2 cellular contexts compared by ENCODE assay signal in genomic region chr17:19313746-19314651, GRCh38.
TF ChIP-seq lines count a peak whose summit lies in the region.

No MANE protein-coding gene starts in this region.

TF ChIP-seq in GM23338, 12 proteins besides CTCF, POLR2A, EP300 and RAD21 (continued from another document):
- TF ChIP-seq, protein P1, sequence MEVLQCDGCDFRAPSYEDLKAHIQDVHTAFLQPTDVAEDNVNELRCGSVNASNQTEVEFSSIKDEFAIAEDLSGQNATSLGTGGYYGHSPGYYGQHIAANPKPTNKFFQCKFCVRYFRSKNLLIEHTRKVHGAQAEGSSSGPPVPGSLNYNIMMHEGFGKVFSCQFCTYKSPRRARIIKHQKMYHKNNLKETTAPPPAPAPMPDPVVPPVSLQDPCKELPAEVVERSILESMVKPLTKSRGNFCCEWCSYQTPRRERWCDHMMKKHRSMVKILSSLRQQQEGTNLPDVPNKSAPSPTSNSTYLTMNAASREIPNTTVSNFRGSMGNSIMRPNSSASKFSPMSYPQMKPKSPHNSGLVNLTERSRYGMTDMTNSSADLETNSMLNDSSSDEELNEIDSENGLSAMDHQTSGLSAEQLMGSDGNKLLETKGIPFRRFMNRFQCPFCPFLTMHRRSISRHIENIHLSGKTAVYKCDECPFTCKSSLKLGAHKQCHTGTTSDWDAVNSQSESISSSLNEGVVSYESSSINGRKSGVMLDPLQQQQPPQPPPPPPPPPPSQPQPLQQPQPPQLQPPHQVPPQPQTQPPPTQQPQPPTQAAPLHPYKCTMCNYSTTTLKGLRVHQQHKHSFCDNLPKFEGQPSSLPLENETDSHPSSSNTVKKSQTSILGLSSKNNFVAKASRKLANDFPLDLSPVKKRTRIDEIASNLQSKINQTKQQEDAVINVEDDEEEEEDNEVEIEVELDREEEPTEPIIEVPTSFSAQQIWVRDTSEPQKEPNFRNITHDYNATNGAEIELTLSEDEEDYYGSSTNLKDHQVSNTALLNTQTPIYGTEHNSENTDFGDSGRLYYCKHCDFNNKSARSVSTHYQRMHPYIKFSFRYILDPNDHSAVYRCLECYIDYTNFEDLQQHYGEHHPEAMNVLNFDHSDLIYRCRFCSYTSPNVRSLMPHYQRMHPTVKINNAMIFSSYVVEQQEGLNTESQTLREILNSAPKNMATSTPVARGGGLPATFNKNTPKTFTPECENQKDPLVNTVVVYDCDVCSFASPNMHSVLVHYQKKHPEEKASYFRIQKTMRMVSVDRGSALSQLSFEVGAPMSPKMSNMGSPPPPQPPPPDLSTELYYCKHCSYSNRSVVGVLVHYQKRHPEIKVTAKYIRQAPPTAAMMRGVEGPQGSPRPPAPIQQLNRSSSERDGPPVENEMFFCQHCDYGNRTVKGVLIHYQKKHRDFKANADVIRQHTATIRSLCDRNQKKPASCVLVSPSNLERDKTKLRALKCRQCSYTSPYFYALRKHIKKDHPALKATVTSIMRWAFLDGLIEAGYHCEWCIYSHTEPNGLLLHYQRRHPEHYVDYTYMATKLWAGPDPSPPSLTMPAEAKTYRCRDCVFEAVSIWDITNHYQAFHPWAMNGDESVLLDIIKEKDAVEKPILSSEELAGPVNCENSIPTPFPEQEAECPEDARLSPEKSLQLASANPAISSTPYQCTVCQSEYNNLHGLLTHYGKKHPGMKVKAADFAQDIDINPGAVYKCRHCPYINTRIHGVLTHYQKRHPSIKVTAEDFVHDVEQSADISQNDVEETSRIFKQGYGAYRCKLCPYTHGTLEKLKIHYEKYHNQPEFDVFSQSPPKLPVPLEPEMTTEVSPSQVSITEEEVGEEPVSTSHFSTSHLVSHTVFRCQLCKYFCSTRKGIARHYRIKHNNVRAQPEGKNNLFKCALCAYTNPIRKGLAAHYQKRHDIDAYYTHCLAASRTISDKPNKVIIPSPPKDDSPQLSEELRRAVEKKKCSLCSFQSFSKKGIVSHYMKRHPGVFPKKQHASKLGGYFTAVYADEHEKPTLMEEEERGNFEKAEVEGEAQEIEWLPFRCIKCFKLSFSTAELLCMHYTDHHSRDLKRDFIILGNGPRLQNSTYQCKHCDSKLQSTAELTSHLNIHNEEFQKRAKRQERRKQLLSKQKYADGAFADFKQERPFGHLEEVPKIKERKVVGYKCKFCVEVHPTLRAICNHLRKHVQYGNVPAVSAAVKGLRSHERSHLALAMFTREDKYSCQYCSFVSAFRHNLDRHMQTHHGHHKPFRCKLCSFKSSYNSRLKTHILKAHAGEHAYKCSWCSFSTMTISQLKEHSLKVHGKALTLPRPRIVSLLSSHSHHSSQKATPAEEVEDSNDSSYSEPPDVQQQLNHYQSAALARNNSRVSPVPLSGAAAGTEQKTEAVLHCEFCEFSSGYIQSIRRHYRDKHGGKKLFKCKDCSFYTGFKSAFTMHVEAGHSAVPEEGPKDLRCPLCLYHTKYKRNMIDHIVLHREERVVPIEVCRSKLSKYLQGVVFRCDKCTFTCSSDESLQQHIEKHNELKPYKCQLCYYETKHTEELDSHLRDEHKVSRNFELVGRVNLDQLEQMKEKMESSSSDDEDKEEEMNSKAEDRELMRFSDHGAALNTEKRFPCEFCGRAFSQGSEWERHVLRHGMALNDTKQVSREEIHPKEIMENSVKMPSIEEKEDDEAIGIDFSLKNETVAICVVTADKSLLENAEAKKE (CRISPR knock-in tag; IDR thresholded peaks at IDR 0.05): no peak
- no peak for TF ChIP-seq EZH2phosphoT487 (IDR thresholded peaks at IDR 0.05; ENCODE audit: unreplicated experiment)
- no peak for TF ChIP-seq NANOG (IDR thresholded peaks at IDR 0.05; ENCODE audit: borderline replicate concordance)

TF ChIP-seq in WTC11, 78 proteins besides CTCF, POLR2A, EP300 and RAD21 (continued from another document):
- TF ChIP-seq, protein P2, sequence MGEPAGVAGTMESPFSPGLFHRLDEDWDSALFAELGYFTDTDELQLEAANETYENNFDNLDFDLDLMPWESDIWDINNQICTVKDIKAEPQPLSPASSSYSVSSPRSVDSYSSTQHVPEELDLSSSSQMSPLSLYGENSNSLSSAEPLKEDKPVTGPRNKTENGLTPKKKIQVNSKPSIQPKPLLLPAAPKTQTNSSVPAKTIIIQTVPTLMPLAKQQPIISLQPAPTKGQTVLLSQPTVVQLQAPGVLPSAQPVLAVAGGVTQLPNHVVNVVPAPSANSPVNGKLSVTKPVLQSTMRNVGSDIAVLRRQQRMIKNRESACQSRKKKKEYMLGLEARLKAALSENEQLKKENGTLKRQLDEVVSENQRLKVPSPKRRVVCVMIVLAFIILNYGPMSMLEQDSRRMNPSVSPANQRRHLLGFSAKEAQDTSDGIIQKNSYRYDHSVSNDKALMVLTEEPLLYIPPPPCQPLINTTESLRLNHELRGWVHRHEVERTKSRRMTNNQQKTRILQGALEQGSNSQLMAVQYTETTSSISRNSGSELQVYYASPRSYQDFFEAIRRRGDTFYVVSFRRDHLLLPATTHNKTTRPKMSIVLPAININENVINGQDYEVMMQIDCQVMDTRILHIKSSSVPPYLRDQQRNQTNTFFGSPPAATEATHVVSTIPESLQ (CRISPR knock-in tag; IDR thresholded peaks at IDR 0.05): no peak
- no peak for TF ChIP-seq ZNF138 (CRISPR knock-in tag; conservative IDR thresholded peaks at IDR 0.05)
